In the genomic region with DNA sequence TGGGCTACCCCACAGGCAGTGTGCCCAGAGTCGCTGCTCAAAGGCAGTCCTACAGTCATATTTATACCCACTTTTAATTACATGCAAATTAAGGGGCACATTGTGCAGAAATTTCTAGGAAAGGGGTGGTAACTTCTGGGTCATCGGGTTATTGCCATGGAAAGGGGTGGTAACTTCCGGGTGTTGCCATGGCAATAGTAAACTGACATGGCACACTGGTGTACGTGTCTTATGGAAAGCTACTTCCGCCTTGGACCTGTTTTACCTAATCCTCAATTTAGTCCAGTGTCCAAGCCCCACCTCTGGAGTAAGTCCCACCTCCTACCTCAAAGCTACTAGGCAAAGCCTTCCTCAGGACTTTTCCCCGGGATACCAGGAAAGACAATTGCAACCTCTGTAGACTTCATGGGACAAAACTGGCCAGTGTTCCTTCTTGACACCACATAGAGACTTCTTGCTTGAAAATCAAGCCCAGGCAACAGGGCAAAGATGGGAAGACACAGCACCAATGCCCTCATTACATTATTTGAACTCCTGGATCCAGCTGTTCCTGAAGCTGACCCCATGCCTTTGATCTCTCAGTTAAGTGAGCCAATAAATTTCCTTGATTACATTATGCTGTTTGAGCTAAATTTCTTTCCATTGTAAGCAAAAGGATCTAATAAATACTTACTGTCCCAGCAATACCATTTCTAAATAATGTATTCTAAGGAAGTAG, we compare ENCODE assay signal across 1 cellular context.
TF ChIP-seq lines count a peak whose summit lies in the region.

No MANE protein-coding gene starts in this region.

TF ChIP-seq in HepG2, 621 proteins besides CTCF, POLR2A, EP300 and RAD21 (continued from another document):
- TF ChIP-seq, protein P1, sequence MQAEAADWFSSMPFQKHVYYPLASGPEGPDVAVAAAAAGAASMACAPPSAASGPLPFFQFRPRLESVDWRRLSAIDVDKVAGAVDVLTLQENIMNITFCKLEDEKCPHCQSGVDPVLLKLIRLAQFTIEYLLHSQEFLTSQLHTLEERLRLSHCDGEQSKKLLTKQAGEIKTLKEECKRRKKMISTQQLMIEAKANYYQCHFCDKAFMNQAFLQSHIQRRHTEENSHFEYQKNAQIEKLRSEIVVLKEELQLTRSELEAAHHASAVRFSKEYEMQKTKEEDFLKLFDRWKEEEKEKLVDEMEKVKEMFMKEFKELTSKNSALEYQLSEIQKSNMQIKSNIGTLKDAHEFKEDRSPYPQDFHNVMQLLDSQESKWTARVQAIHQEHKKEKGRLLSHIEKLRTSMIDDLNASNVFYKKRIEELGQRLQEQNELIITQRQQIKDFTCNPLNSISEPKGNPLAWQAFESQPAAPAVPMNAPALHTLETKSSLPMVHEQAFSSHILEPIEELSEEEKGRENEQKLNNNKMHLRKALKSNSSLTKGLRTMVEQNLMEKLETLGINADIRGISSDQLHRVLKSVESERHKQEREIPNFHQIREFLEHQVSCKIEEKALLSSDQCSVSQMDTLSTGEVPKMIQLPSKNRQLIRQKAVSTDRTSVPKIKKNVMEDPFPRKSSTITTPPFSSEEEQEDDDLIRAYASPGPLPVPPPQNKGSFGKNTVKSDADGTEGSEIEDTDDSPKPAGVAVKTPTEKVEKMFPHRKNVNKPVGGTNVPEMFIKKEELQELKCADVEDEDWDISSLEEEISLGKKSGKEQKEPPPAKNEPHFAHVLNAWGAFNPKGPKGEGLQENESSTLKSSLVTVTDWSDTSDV (CRISPR knock-in tag; IDR thresholded peaks at IDR 0.05), result no peak
- TF ChIP-seq, protein P2, sequence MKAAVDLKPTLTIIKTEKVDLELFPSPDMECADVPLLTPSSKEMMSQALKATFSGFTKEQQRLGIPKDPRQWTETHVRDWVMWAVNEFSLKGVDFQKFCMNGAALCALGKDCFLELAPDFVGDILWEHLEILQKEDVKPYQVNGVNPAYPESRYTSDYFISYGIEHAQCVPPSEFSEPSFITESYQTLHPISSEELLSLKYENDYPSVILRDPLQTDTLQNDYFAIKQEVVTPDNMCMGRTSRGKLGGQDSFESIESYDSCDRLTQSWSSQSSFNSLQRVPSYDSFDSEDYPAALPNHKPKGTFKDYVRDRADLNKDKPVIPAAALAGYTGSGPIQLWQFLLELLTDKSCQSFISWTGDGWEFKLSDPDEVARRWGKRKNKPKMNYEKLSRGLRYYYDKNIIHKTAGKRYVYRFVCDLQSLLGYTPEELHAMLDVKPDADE (CRISPR knock-in tag; IDR thresholded peaks at IDR 0.05), result no peak
- TF ChIP-seq AGO2 (optimal IDR thresholded peaks at IDR 0.05; ENCODE audit: low read depth, low read length) (no peak), ZNF329 (CRISPR knock-in tag; IDR thresholded peaks at IDR 0.05; ENCODE audit: low read depth) (peak; percentile 97), KDM5B (CRISPR knock-in tag; IDR thresholded peaks at IDR 0.05; ENCODE audit: borderline replicate concordance) (no peak), SCMH1 (CRISPR knock-in tag; IDR thresholded peaks at IDR 0.05; ENCODE audit: borderline replicate concordance) (no peak), RFX3 (CRISPR knock-in tag; IDR thresholded peaks at IDR 0.05) (peak; percentile 45; the same call in 1 of the 2 replicates), TSC22D2 (CRISPR knock-in tag; IDR thresholded peaks at IDR 0.05; ENCODE audit: borderline replicate concordance) (no peak), STAT5B (CRISPR knock-in tag; IDR thresholded peaks at IDR 0.05) (no peak), RFX5 (IDR thresholded peaks at IDR 0.05; ENCODE audit: low read depth, low read length) (no peak), NR2C2 (CRISPR knock-in tag; IDR thresholded peaks at IDR 0.05; ENCODE audit: borderline replicate concordance) (0 out of 2 replicates have a peak, but pooled peaks have one; percentile 13), RCOR2 (CRISPR knock-in tag; IDR thresholded peaks at IDR 0.05) (no peak), RFX1 (IDR thresholded peaks at IDR 0.05) (peak; percentile 36), SP2 (CRISPR knock-in tag; IDR thresholded peaks at IDR 0.05) (no peak), ZNF274 (CRISPR knock-in tag; IDR thresholded peaks at IDR 0.05) (no peak), ZZZ3 (CRISPR knock-in tag; IDR thresholded peaks at IDR 0.05; ENCODE audit: borderline replicate concordance) (no peak)
- TF ChIP-seq, protein P3, sequence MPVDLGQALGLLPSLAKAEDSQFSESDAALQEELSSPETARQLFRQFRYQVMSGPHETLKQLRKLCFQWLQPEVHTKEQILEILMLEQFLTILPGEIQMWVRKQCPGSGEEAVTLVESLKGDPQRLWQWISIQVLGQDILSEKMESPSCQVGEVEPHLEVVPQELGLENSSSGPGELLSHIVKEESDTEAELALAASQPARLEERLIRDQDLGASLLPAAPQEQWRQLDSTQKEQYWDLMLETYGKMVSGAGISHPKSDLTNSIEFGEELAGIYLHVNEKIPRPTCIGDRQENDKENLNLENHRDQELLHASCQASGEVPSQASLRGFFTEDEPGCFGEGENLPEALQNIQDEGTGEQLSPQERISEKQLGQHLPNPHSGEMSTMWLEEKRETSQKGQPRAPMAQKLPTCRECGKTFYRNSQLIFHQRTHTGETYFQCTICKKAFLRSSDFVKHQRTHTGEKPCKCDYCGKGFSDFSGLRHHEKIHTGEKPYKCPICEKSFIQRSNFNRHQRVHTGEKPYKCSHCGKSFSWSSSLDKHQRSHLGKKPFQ (CRISPR knock-in tag; IDR thresholded peaks at IDR 0.05; ENCODE audit: insufficient replicate concordance), result no peak
- TF ChIP-seq, protein P4, sequence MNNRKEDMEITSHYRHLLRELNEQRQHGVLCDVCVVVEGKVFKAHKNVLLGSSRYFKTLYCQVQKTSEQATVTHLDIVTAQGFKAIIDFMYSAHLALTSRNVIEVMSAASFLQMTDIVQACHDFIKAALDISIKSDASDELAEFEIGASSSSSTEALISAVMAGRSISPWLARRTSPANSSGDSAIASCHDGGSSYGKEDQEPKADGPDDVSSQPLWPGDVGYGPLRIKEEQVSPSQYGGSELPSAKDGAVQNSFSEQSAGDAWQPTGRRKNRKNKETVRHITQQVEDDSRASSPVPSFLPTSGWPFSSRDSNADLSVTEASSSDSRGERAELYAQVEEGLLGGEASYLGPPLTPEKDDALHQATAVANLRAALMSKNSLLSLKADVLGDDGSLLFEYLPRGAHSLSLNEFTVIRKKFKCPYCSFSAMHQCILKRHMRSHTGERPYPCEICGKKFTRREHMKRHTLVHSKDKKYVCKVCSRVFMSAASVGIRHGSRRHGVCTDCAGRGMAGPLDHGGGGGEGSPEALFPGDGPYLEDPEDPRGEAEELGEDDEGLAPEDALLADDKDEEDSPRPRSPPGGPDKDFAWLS (CRISPR knock-in tag; IDR thresholded peaks at IDR 0.05; ENCODE audit: borderline replicate concordance), result no peak
- TF ChIP-seq, protein P5, sequence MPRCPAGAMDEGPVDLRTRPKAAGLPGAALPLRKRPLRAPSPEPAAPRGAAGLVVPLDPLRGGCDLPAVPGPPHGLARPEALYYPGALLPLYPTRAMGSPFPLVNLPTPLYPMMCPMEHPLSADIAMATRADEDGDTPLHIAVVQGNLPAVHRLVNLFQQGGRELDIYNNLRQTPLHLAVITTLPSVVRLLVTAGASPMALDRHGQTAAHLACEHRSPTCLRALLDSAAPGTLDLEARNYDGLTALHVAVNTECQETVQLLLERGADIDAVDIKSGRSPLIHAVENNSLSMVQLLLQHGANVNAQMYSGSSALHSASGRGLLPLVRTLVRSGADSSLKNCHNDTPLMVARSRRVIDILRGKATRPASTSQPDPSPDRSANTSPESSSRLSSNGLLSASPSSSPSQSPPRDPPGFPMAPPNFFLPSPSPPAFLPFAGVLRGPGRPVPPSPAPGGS (CRISPR knock-in tag; IDR thresholded peaks at IDR 0.05), result no peak
- TF ChIP-seq, protein P6, sequence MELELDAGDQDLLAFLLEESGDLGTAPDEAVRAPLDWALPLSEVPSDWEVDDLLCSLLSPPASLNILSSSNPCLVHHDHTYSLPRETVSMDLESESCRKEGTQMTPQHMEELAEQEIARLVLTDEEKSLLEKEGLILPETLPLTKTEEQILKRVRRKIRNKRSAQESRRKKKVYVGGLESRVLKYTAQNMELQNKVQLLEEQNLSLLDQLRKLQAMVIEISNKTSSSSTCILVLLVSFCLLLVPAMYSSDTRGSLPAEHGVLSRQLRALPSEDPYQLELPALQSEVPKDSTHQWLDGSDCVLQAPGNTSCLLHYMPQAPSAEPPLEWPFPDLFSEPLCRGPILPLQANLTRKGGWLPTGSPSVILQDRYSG (CRISPR knock-in tag; IDR thresholded peaks at IDR 0.05), result no peak
